Comparison of ENCODE assay signal across 34 cellular contexts in genomic region chr3:171054921-171055320, GRCh38. TPM values are rescaled to one million over a fixed set of nuclear protein-coding genes. Genes with fewer than 3 reads are reported as not detected.
DNase-seq lines count a peak whose midpoint lies in the region; ATAC-seq and TF ChIP-seq lines count a peak whose summit lies in the region.
"Had no signal": no experiment of that assay in that cellular context is flagged by ENCODE, and none has a peak within 500 bp of the region (broad histone marks: within the 10 kb centered on the region; RNA-seq: fewer than 3 reads in every experiment).

No MANE protein-coding gene starts in this region.

- no peaks in the 10 kb centered on the region for H3K9me2 ChIP-seq in SK-N-SH

- H3K27me3 ChIP-seq in SK-N-SH (ENCODE audit: insufficient read depth), result no peaks in the 10 kb centered on the region
- H3K27me3 ChIP-seq in brain microvascular endothelial cell (replicated peaks), result no peaks in the 10 kb centered on the region
- H3K27me3 ChIP-seq in smooth muscle cell (ENCODE audit: low read depth), result no peaks in the 10 kb centered on the region
- H3K27me3 ChIP-seq: body of pancreas had no signal

- H3K4me1 ChIP-seq in SK-N-SH (ENCODE audit: control insufficient read depth in 1 of 2, insufficient read depth in 2 of 2, low read depth in 1 of 2, low read length in 1 of 2) (peaks cover 0 to 29% of the 10 kb centered on the region in 2 experiments; a peak in 2 of 4 replicates), smooth muscle cell (ENCODE audit: low read depth) (peaks cover 6% of the 10 kb centered on the region)
- H3K4me1 ChIP-seq: parathyroid adenoma had no signal

- TF ChIP-seq EP300 in SK-N-SH (IDR thresholded peaks at IDR 0.05; ENCODE audit: borderline replicate concordance in 1 of 2, low read depth in 1 of 2, low read length in 1 of 2), result no peak

- H3K9me3 ChIP-seq in SK-N-SH, result no peaks in the 10 kb centered on the region
- no peaks in the 10 kb centered on the region for H3K9me3 ChIP-seq in smooth muscle cell (replicated peaks; ENCODE audit: low read depth)
- H3K9me3 ChIP-seq: body of pancreas had no signal

- peaks cover 0 to 6% of the 10 kb centered on the region in 2 experiments for H3K36me3 ChIP-seq in SK-N-SH (replicated peaks in 1 of 2; ENCODE audit: control insufficient read depth in 1 of 2, insufficient read depth in 2 of 2, low read length in 1 of 2)
- H3K36me3 ChIP-seq in brain microvascular endothelial cell (replicated peaks), result no peaks in the 10 kb centered on the region
- no peaks in the 10 kb centered on the region for H3K36me3 ChIP-seq in smooth muscle cell (ENCODE audit: low read depth)

- H3K9me3 Mint-ChIP-seq in naive thymus-derived CD8-positive, alpha-beta T cell, result peaks cover 0 to 7% (median 0%) of the 10 kb centered on the region in 9 donors
- H3K9me3 Mint-ChIP-seq: activated T-cell treated with anti-CD3 and anti-CD28 coated beads, Interleukin-2, amount 50 U/mL, for 72 hours; CD4-positive, CD25-positive, alpha-beta regulatory T cell; effector memory CD8-positive, alpha-beta T cell; immature natural killer cell; memory B cell; T-helper 1 cell treated with Interleukin-12 subunit alpha and Interleukin-12 subunit beta and Interleukin-4 antibody, amounts not matched to agents 30 μg/mL and 1 μg/mL, for 36 hours had no signal

- no peak overlapping the region for H3K4me3 ChIP-seq in SK-N-SH (ENCODE audit: low read depth in 2 of 2, low read length in 1 of 2)
- H3K4me3 ChIP-seq in brain microvascular endothelial cell (ENCODE audit: low read depth, low read length), result no peak overlapping the region
- no peak overlapping the region for H3K4me3 ChIP-seq in smooth muscle cell
- H3K4me3 ChIP-seq: body of pancreas, coronary artery, SK-N-MC had no signal

- in situ Hi-C loops in brain microvascular endothelial cell (cut with HindIII; ENCODE audit: low pct_ligation_motif_present, low sequenced_read_pairs), result no loop called here

- H4K20me1 ChIP-seq in SK-N-SH (ENCODE audit: insufficient read depth) (no peaks in the 10 kb centered on the region), smooth muscle cell (ENCODE audit: low read depth) (no peaks in the 10 kb centered on the region)

- CTCF ChIA-PET in SK-N-SH (lab: Yijun Ruan, JAX), result interaction anchor here (0.5 to 1.6 kb wide), 5 partner anchors 10 to 925 kb away, joined by 3 to 6 read pairs (median 3); no protein-coding TSS in a partner anchor

- H3K27me3 Mint-ChIP-seq in naive thymus-derived CD8-positive, alpha-beta T cell, result peaks cover 0 to 3% (median 0%) of the 10 kb centered on the region in 5 donors

- H3K4me1 Mint-ChIP-seq in naive thymus-derived CD8-positive, alpha-beta T cell, result peaks cover 0 to 3% (median 0%) of the 10 kb centered on the region in 4 donors
- H3K4me1 Mint-ChIP-seq: activated CD8-positive, alpha-beta memory T cell treated with anti-CD3 and anti-CD28 coated beads, Interleukin-2, amount 10 ng/mL, durations not matched to agents 7 days and 5 days; immature natural killer cell had no signal

- ATAC-seq in SK-N-SH treated with all-trans-retinoic acid at 6 μM for 48 hours (no peak), GM18505 (IDR thresholded peaks at IDR 0.05; ENCODE audit: unreplicated experiment) (no peak)
- ATAC-seq in naive thymus-derived CD8-positive, alpha-beta T cell, result no peak
- ATAC-seq: activated CD8-positive, alpha-beta memory T cell treated with anti-CD3 and anti-CD28 coated beads, Interleukin-2, amount 10 ng/mL, durations not matched to agents 7 days and 5 days; activated T-cell treated with anti-CD3 and anti-CD28 coated beads, Interleukin-2, amount 50 U/mL, for 72 hours; body of pancreas; effector memory CD8-positive, alpha-beta T cell; left lobe of liver had no signal

- H3K4me3 Mint-ChIP-seq in naive thymus-derived CD8-positive, alpha-beta T cell, result no peak overlapping the region
- H3K4me3 Mint-ChIP-seq: activated CD8-positive, alpha-beta memory T cell treated with anti-CD3 and anti-CD28 coated beads, Interleukin-2, amount 10 ng/mL, durations not matched to agents 7 days and 5 days; activated T-cell treated with anti-CD3 and anti-CD28 coated beads, Interleukin-2, amount 50 U/mL, for 72 hours; CD4-positive, CD25-positive, alpha-beta regulatory T cell; effector memory CD8-positive, alpha-beta T cell; immature natural killer cell; memory B cell; neural crest cell; T-helper 1 cell treated with Interleukin-12 subunit alpha and Interleukin-12 subunit beta and Interleukin-4 antibody, amounts not matched to agents 30 μg/mL and 1 μg/mL, for 36 hours had no signal

- H3K79me2 ChIP-seq in SK-N-SH (ENCODE audit: insufficient read depth) (no peaks in the 10 kb centered on the region), smooth muscle cell (ENCODE audit: low read depth) (no peaks in the 10 kb centered on the region)
- H3K79me2 ChIP-seq: parathyroid adenoma had no signal

- no peak for DNase-seq in SK-N-SH
- DNase-seq in brain microvascular endothelial cell, result no peak
- DNase-seq in fibroblast of peridontal ligament (ENCODE audit: extremely low read depth), result peak; percentile 31
- no peak for DNase-seq in smooth muscle cell (lab: John Stamatoyannopoulos, UW; ENCODE audit: unreplicated experiment)
- DNase-seq in naive thymus-derived CD8-positive, alpha-beta T cell, result no peak
- DNase-seq in NCI-H2171 treated with DMSO at 0.1 percent for 48 hours (lab: John Stamatoyannopoulos, UW), result no peak
- DNase-seq: activated CD4-positive, alpha-beta T cell treated with anti-CD3 and anti-CD28 coated beads, Interleukin-2, amount 50 U/mL, for 4 hours; activated CD8-positive, alpha-beta memory T cell treated with anti-CD3 and anti-CD28 coated beads, Interleukin-2, amount 10 ng/mL, durations not matched to agents 7 days and 5 days; activated naive CD4-positive, alpha-beta T cell; activated T-cell treated with anti-CD3 and anti-CD28 coated beads, Interleukin-2, amount 50 U/mL, for 72 hours; AML-193; body of pancreas; CD4-positive, CD25-positive, alpha-beta regulatory T cell; effector memory CD8-positive, alpha-beta T cell; hippocampal formation; immature natural killer cell; NCI-H1436 treated with DMSO at 0.1 percent for 48 hours; retina; stimulated activated CD4-positive, alpha-beta T cell treated with anti-CD3 and anti-CD28 coated beads, Interleukin-1b, Interleukin-23, amount 100 ng/mL, for 48 hours; stimulated activated naive CD4-positive, alpha-beta T cell treated with Interleukin-2 at 50 U/mL for 16 hours had no signal

- no peak for TF ChIP-seq POLR2A in GM18505 (IDR thresholded peaks at IDR 0.05; ENCODE audit: borderline replicate concordance, extremely low read depth, insufficient read depth, insufficient read length)

- H3K27ac Mint-ChIP-seq in naive thymus-derived CD8-positive, alpha-beta T cell, result no peak overlapping the region
- H3K27ac Mint-ChIP-seq: activated CD8-positive, alpha-beta memory T cell treated with anti-CD3 and anti-CD28 coated beads, Interleukin-2, amount 10 ng/mL, durations not matched to agents 7 days and 5 days; activated T-cell treated with anti-CD3 and anti-CD28 coated beads, Interleukin-2, amount 50 U/mL, for 72 hours; effector memory CD8-positive, alpha-beta T cell; memory B cell; T-helper 1 cell treated with Interleukin-12 subunit alpha and Interleukin-12 subunit beta and Interleukin-4 antibody, amounts not matched to agents 30 μg/mL and 1 μg/mL, for 36 hours had no signal

- H3K4me2 ChIP-seq in SK-N-SH (0 out of 2 replicates have a peak overlapping the region, but pooled peaks have one; percentile 50), smooth muscle cell (peak overlapping the region; percentile 59)

- H3K9ac ChIP-seq in SK-N-SH (peak overlapping the region; percentile 15; the same call in 1 of the 2 replicates), smooth muscle cell (ENCODE audit: low read depth) (no peak overlapping the region)
- H3K9ac ChIP-seq: parathyroid adenoma had no signal

- TF ChIP-seq RAD21 in SK-N-SH (IDR thresholded peaks at IDR 0.05; ENCODE audit: low read length), result no peak

- no peak overlapping the region for H2AFZ ChIP-seq in SK-N-SH (ENCODE audit: low read depth)
- no peak overlapping the region for H2AFZ ChIP-seq in smooth muscle cell (ENCODE audit: low read depth)
- H2AFZ ChIP-seq: parathyroid adenoma had no signal

- H3K27ac ChIP-seq in SK-N-SH (ENCODE audit: low read depth in 2 of 2, low read length in 1 of 2), result peak overlapping the region in 1 of 2 experiments; percentile 85; a peak in 2 of 4 replicates
- peak overlapping the region; percentile 82 for H3K27ac ChIP-seq in brain microvascular endothelial cell
- peak overlapping the region; percentile 63 for H3K27ac ChIP-seq in smooth muscle cell (ENCODE audit: low read depth)
- H3K27ac ChIP-seq: 22Rv1, body of pancreas, coronary artery, parathyroid adenoma, SK-N-MC had no signal

- H3F3A ChIP-seq in SK-N-SH (replicated peaks; ENCODE audit: insufficient read depth), result peaks cover 16% of the 10 kb centered on the region
- H3F3A ChIP-seq in smooth muscle cell (ENCODE audit: low read depth), result no peaks in the 10 kb centered on the region

- TF ChIP-seq CTCF in SK-N-SH (IDR thresholded peaks at IDR 0.05), result no peak
- TF ChIP-seq CTCF in brain microvascular endothelial cell (IDR thresholded peaks at IDR 0.05; ENCODE audit: low read depth, low read length, missing control alignments), result no peak
- TF ChIP-seq CTCF in smooth muscle cell (IDR thresholded peaks at IDR 0.05; ENCODE audit: borderline replicate concordance, insufficient read depth, poor library complexity, severe bottlenecking), result no peak

- peaks cover 0 to 4% (median 0%) of the 10 kb centered on the region in 3 donors for H3K36me3 Mint-ChIP-seq in naive thymus-derived CD8-positive, alpha-beta T cell
- H3K36me3 Mint-ChIP-seq: activated CD8-positive, alpha-beta memory T cell treated with anti-CD3 and anti-CD28 coated beads, Interleukin-2, amount 10 ng/mL, durations not matched to agents 7 days and 5 days; memory B cell had no signal

- POLR2A ChIA-PET in SK-N-SH (lab: Yijun Ruan, JAX), result no interaction called here
- POLR2A ChIA-PET in naive thymus-derived CD8-positive, alpha-beta T cell (lab: Charles Lee), result no interaction called here

TF ChIP-seq in SK-N-SH, 30 proteins besides CTCF, POLR2A, EP300 and RAD21 (continues in another document):
- TF ChIP-seq NFIC (IDR thresholded peaks at IDR 0.05; ENCODE audit: borderline replicate concordance), result no peak
- TF ChIP-seq EZH2phosphoT487 (IDR thresholded peaks at IDR 0.05; ENCODE audit: borderline replicate concordance, low read depth), result no peak
- no peak for TF ChIP-seq YY1 (IDR thresholded peaks at IDR 0.05; ENCODE audit: low read depth)
- TF ChIP-seq POLR2AphosphoS5 (IDR thresholded peaks at IDR 0.05; ENCODE audit: low read depth, low read length), result no peak

TF ChIP-seq in SK-N-SH treated with all-trans-retinoic acid at 6 μM for 48 hours, 23 proteins besides CTCF, POLR2A, EP300 and RAD21 (continues in another document):
- TF ChIP-seq ZNF8 (CRISPR knock-in tag; IDR thresholded peaks at IDR 0.05), result no peak
- TF ChIP-seq CSDC2 (CRISPR knock-in tag; IDR thresholded peaks at IDR 0.05), result no peak
- TF ChIP-seq BACH2 (CRISPR knock-in tag; IDR thresholded peaks at IDR 0.05; ENCODE audit: borderline replicate concordance), result no peak
- TF ChIP-seq SNAI2 (CRISPR knock-in tag; IDR thresholded peaks at IDR 0.05), result no peak

RNA-seq across cellular contexts. Expression of gene SLC2A2, which starts 28.4 kb away (rescaled TPM):
- 0.59 and 0.63 TPM in 2 replicates for polyA plus RNA-seq in SK-N-SH (2012; rRNA removed)
- 0.66 and 1.1 TPM in 2 replicates for polyA plus RNA-seq in SK-N-SH (2012; cell fraction: cytosol; rRNA removed)
- 0.31 and 0.74 TPM in 2 replicates for polyA plus RNA-seq in SK-N-SH (2012; cell fraction: nucleus; rRNA removed)
- total RNA-seq in smooth muscle cell, result not detected in 2 replicates
- polyA plus RNA-seq in smooth muscle cell, result not detected in 2 replicates
- not detected for total RNA-seq in naive thymus-derived CD8-positive, alpha-beta T cell
- not detected for polyA plus RNA-seq in naive thymus-derived CD8-positive, alpha-beta T cell
- total RNA-seq: activated CD8-positive, alpha-beta memory T cell treated with anti-CD3 and anti-CD28 coated beads, Interleukin-2, amount 10 ng/mL, durations not matched to agents 7 days and 5 days; activated T-cell treated with anti-CD3 and anti-CD28 coated beads, Interleukin-2, amount 50 U/mL, for 72 hours; CD4-positive, CD25-positive, alpha-beta regulatory T cell; neural crest cell; OCI-LY7; temporal lobe; ureter had no signal
- polyA plus RNA-seq: CD4-positive, CD25-positive, alpha-beta regulatory T cell; esophagus; immature natural killer cell had no signal
